In the genomic region with DNA sequence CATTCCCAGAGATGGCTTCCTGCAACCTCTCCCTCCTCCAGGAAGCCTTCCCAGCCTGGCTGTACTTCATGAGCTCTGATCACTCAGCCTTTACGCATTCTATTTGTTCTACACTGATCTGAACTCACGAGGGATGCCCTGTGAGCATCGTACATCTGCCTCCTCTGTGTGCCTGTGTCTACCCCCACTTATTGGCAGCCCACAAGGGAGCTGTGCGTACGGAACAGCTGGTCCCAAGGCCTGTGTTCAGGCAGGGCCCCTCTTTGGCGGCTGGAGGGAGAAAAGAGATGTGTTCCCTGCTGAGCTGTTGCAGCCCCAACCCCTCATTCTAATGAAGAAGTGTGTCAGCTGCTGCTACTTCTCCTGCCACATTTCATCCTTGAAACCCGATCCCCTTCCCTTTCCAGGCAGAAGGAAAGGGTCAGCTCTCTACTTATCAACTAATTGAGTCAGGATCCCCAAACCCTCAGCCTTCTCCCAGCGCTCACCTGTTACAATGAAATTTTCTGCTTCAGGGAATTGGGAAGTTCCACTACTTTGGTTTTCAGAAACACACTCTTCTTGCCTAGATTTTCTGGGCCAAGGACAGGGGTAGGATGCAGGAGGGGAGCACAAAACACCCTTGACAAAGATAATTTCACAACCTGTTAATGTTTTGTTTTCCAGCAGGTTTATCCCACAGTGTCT, we compare ENCODE assay signal across 13 cellular contexts. TPM values are rescaled to one million over a fixed set of nuclear protein-coding genes. Genes with fewer than 3 reads are reported as not detected.
DNase-seq lines count a peak whose midpoint lies in the region; ATAC-seq and TF ChIP-seq lines count a peak whose summit lies in the region.
"Had no signal": no experiment of that assay in that cellular context is flagged by ENCODE, and none has a peak within 500 bp of the region (broad histone marks: within the 10 kb centered on the region; RNA-seq: fewer than 3 reads in every experiment).

No MANE protein-coding gene starts in this region.

- no peak for TF ChIP-seq CTCF in BE2C (IDR thresholded peaks at IDR 0.05; ENCODE audit: low read depth, low read length)

- H3K4me1 ChIP-seq in BE2C (no peaks in the 10 kb centered on the region; the same call in 1 of the 2 replicates), NT2/D1 (ENCODE audit: insufficient read depth, insufficient read length) (peaks cover 25% of the 10 kb centered on the region)
- peaks cover 13% of the 10 kb centered on the region for H3K4me1 ChIP-seq in effector memory CD4-positive, alpha-beta T cell (ENCODE audit: control insufficient read depth, insufficient read depth, low read length, poor library complexity, severe bottlenecking)

- H3K4me3 ChIP-seq in BE2C (ENCODE audit: low read depth, low read length) (no peak overlapping the region), NT2/D1 (ENCODE audit: insufficient read length, low read depth) (no peak overlapping the region)
- H3K4me3 ChIP-seq in effector memory CD4-positive, alpha-beta T cell (ENCODE audit: insufficient read depth, low read depth, low read length, poor library complexity, severe bottlenecking), result no peak overlapping the region
- H3K4me3 ChIP-seq: coronary artery, GM12878, thyroid gland had no signal

- DNase-seq in BE2C (peak; percentile 28), M059J (ENCODE audit: low read depth) (peak; percentile 38), NT2/D1 (ENCODE audit: low read depth, low spot score) (no peak), iris pigment epithelial cell (ENCODE audit: low read depth) (peak; percentile 20), SKM-1 treated with dmso at 0.1 percent for 144 hours (lab: John Stamatoyannopoulos, UW; ENCODE audit: unreplicated experiment) (no peak), hippocampal formation (lab: John Stamatoyannopoulos, UW) (no peak)
- no peak for DNase-seq in effector memory CD4-positive, alpha-beta T cell
- DNase-seq: naive B cell had no signal

- H3K36me3 ChIP-seq in BE2C, result no peaks in the 10 kb centered on the region
- H3K36me3 ChIP-seq in NT2/D1 (ENCODE audit: insufficient read depth, insufficient read length, low read length), result peaks cover 9% of the 10 kb centered on the region
- H3K36me3 ChIP-seq in effector memory CD4-positive, alpha-beta T cell (ENCODE audit: control insufficient read depth, insufficient read depth, low read length), result no peaks in the 10 kb centered on the region
- H3K36me3 ChIP-seq: thyroid gland had no signal

- H3K27me3 ChIP-seq in BE2C (no peaks in the 10 kb centered on the region), NT2/D1 (ENCODE audit: insufficient read depth, insufficient read length) (peaks cover 17% of the 10 kb centered on the region)
- no peaks in the 10 kb centered on the region for H3K27me3 ChIP-seq in effector memory CD4-positive, alpha-beta T cell (replicated peaks; ENCODE audit: control insufficient read depth, insufficient read depth, low read length, poor library complexity, severe bottlenecking)
- H3K27me3 ChIP-seq: thyroid gland had no signal

- ATAC-seq in GM21825 (IDR thresholded peaks at IDR 0.05; ENCODE audit: unreplicated experiment), result no peak
- ATAC-seq: CD8-positive, alpha-beta T cell; GM12878 had no signal

- no peak overlapping the region for H3K27ac ChIP-seq in effector memory CD4-positive, alpha-beta T cell (ENCODE audit: insufficient read depth, low read length, poor library complexity, severe bottlenecking)
- H3K27ac ChIP-seq: thyroid gland had no signal

- H3K9me3 ChIP-seq in BE2C (no peaks in the 10 kb centered on the region), NT2/D1 (ENCODE audit: insufficient read depth, low read length) (no peaks in the 10 kb centered on the region)
- no peaks in the 10 kb centered on the region for H3K9me3 ChIP-seq in effector memory CD4-positive, alpha-beta T cell (ENCODE audit: control insufficient read depth, low read length)
- H3K9me3 ChIP-seq: thyroid gland had no signal

- peak overlapping the region; percentile 37 for H3K9ac ChIP-seq in NT2/D1 (ENCODE audit: insufficient read length, low read depth)

RNA-seq across cellular contexts. Expression of a gene that starts 3.2 kb away (rescaled TPM):
- polyA plus RNA-seq in BE2C (2012; ENCODE audit: insufficient read depth, insufficient read length, low read depth), result 3.4 TPM
- total RNA-seq in M059J (2014; rRNA removed; shearing (Covaris generic)), result 2.9 TPM in 2 replicates

RNA-seq across cellular contexts. Expression of a gene that starts 19.7 kb away (rescaled TPM):
- 23.7 TPM for polyA plus RNA-seq in BE2C (2012; ENCODE audit: insufficient read depth, insufficient read length, low read depth)
- 28.6 and 42.0 TPM in 2 replicates for total RNA-seq in M059J (2014; rRNA removed; shearing (Covaris generic))

Comparison
In these comparisons a context has a peak if more than half of its experiments do, and no peak if none do; other contexts are left out.
1. DNase-seq: peak in BE2C (single experiment), M059J (single experiment) and iris pigment epithelial cell (single experiment); none in NT2/D1 (single experiment), effector memory CD4-positive, alpha-beta T cell (0 of 3), SKM-1 treated with dmso at 0.1 percent for 144 hours (single experiment) and hippocampal formation (0 of 2).